In genomic region chr5:5497132-5497748, GRCh38 we compare ENCODE assay signal across 9 cellular contexts.
DNase-seq lines count a peak whose midpoint lies in the region; ATAC-seq, FAIRE-seq and TF ChIP-seq lines count a peak whose summit lies in the region.
"Had no signal": no experiment of that assay in that cellular context is flagged by ENCODE, and none has a peak within 500 bp of the region (broad histone marks: within the 10 kb centered on the region; RNA-seq: fewer than 3 reads in every experiment).

No MANE protein-coding gene starts in this region.

- POLR2A ChIA-PET in H1 (lab: Charles Lee; ENCODE audit: partially characterized antibody): interaction anchor here (1.8 kb wide), 1 partner anchor 9 kb away, joined by 3 read pairs; no protein-coding TSS in a partner anchor

- TF ChIP-seq POLR2A in H1 (IDR thresholded peaks at IDR 0.05; ENCODE audit: control extremely low read depth in 1 of 2, low read depth in 2 of 2, low read length in 2 of 2): no peak

- H2BK5ac ChIP-seq in H1 (ENCODE audit: low read depth, low read length): 0 out of 2 replicates have a peak overlapping the region, but pooled peaks have one; percentile 26

- no peak overlapping the region for H2BK15ac ChIP-seq in H1 (ENCODE audit: low read length)

- H3K9ac ChIP-seq in H1 (replicated peaks in 1 of 4; ENCODE audit: extremely low read depth in 1 of 4, low read depth in 3 of 4, low read length in 3 of 4): no peak overlapping the region

- no peaks in the 10 kb centered on the region for H3K36me3 Mint-ChIP-seq in Calu3 (ENCODE audit: insufficient read depth, unreplicated experiment)
- no peaks in the 10 kb centered on the region for H3K36me3 Mint-ChIP-seq in memory B cell

- H2BK120ac ChIP-seq in H1 (replicated peaks; ENCODE audit: low read depth, low read length): no peak overlapping the region

- H3K56ac ChIP-seq in H1 (replicated peaks; ENCODE audit: insufficient read length, low read depth, low read length): no peak overlapping the region

- H3K14ac ChIP-seq in H1 (ENCODE audit: insufficient read length): no peak overlapping the region

- TF ChIP-seq CTCF in Calu3 (IDR thresholded peaks at IDR 0.05; ENCODE audit: unreplicated experiment) (peak; percentile 48), H1 (IDR thresholded peaks at IDR 0.05; ENCODE audit: control extremely low read depth in 1 of 3, insufficient read depth in 1 of 3, low read depth in 1 of 3, low read length in 3 of 3) (peak; percentile 75 to 85 (median 81))

- 43% methylated on average over 12 of the region's 12 CpGs; no CpG with 5 or more reads in 1 of the 2 experiments for WGBS in H1 (ENCODE audit: extremely low coverage in 1 of 2, insufficient coverage in 1 of 2, insufficient read length in 1 of 2, insufficient replicate concordance in 2 of 2, low coverage in 1 of 2, low lambda C conversion rate in 2 of 2, missing lambda C conversion rate in 1 of 2), 2 experiments

- H3K4me3 ChIP-seq in MG63 (no peak overlapping the region), H1 (ENCODE audit: extremely low read depth in 1 of 4, insufficient read depth in 2 of 4, low read depth in 3 of 4, low read length in 4 of 4) (no peak overlapping the region)

- no peak overlapping the region for H2AFZ ChIP-seq in H1 (ENCODE audit: low read length)

- no peak overlapping the region for H3K23ac ChIP-seq in H1 (ENCODE audit: insufficient read length)

- H2BK20ac ChIP-seq in H1 (ENCODE audit: low read length): no peak overlapping the region

- peaks cover 0 to 10% (median 2%) of the 10 kb centered on the region in 4 experiments; a peak in 5 of 7 replicates for H3K4me1 ChIP-seq in H1 (replicated peaks in 1 of 4; ENCODE audit: control insufficient read depth in 3 of 4, insufficient read depth in 4 of 4, low read length in 3 of 4)

- H3K9me3 Mint-ChIP-seq in Calu3 (ENCODE audit: low read depth, unreplicated experiment) (no peaks in the 10 kb centered on the region), memory B cell (no peaks in the 10 kb centered on the region)
- H3K9me3 Mint-ChIP-seq: T-helper 1 cell treated with Interleukin-12 subunit alpha and Interleukin-12 subunit beta and Interleukin-4 antibody, amounts not matched to agents 30 μg/mL and 1 μg/mL, for 36 hours had no signal

- H3K18ac ChIP-seq in H1 (ENCODE audit: extremely low read depth, low read length): no peak overlapping the region; the same call in 1 of the 2 replicates

- H3K36me3 ChIP-seq in MG63: no peaks in the 10 kb centered on the region
- no peaks in the 10 kb centered on the region for H3K36me3 ChIP-seq in H1 (ENCODE audit: control insufficient read depth in 2 of 4, insufficient read depth in 4 of 4, low read length in 3 of 4)

- H3K4ac ChIP-seq in H1 (replicated peaks; ENCODE audit: insufficient read length, low read depth, low read length): no peak overlapping the region

- H3K27me3 ChIP-seq in MG63: peaks cover 6% of the 10 kb centered on the region
- peaks cover 0 to 9% (median 6%) of the 10 kb centered on the region in 4 experiments; a peak in 3 of 7 replicates for H3K27me3 ChIP-seq in H1 (replicated peaks in 1 of 4; ENCODE audit: control insufficient read depth in 3 of 4, extremely low read depth in 1 of 4, insufficient read depth in 3 of 4, low read length in 3 of 4)

- CTCF ChIA-PET in Calu3 (lab: Charles Lee) (interaction anchor here (0.6 to 0.9 kb wide), 2 partner anchors 8 to 1014 kb away, joined by 3 read pairs; no protein-coding TSS in a partner anchor), H1 (lab: Charles Lee; ENCODE audit: partially characterized antibody) (interaction anchor here (0.6 to 2.5 kb wide), 33 partner anchors 10 to 1076 kb away, joined by 3 to 42 read pairs (median 3); no protein-coding TSS in a partner anchor)

- H2AK5ac ChIP-seq in H1 (ENCODE audit: low read depth, low read length): no peak overlapping the region

- peak; percentile 74 for FAIRE-seq in H1 (lab: Jason Lieb, UNC)

- peaks cover 3% of the 10 kb centered on the region; the same call in 1 of the 2 replicates for H3K23me2 ChIP-seq in H1 (ENCODE audit: low read depth, low read length)

- no peak overlapping the region for H4K8ac ChIP-seq in H1 (ENCODE audit: extremely low read depth, insufficient read depth, low read length)

- no peak overlapping the region for H4K91ac ChIP-seq in H1 (replicated peaks; ENCODE audit: insufficient read length, low read length)

- H2BK12ac ChIP-seq in H1 (ENCODE audit: low read depth, low read length): no peak overlapping the region

- no peaks in the 10 kb centered on the region for H3K79me1 ChIP-seq in H1 (ENCODE audit: low read depth, low read length)

- H3K4me1 Mint-ChIP-seq in Calu3 (ENCODE audit: low read depth, unreplicated experiment): peaks cover 6% of the 10 kb centered on the region
- peaks cover 6% of the 10 kb centered on the region for H3K4me1 Mint-ChIP-seq in memory B cell

- peaks cover 25% of the 10 kb centered on the region for H3K27me3 Mint-ChIP-seq in Calu3 (ENCODE audit: unreplicated experiment)
- no peaks in the 10 kb centered on the region for H3K27me3 Mint-ChIP-seq in memory B cell

- no peak overlapping the region for H4K5ac ChIP-seq in H1 (ENCODE audit: insufficient read length, low read depth, low read length)

- H3K9me3 ChIP-seq in MG63 (no peaks in the 10 kb centered on the region), H1 (ENCODE audit: insufficient read depth in 2 of 2, low read depth in 1 of 2, low read length in 1 of 2) (no peaks in the 10 kb centered on the region)

- intact Hi-C loops in Calu3 (cut with micrococcal nuclease; ENCODE audit: unreplicated experiment): loop anchor here (10.0 kb wide), 2 partner anchors 388 to 1248 kb away; no protein-coding TSS in a partner anchor

- BruUV-seq in Calu3 (replicated peaks; lab: Mats Ljungman, UMichigan): no TSS peak

- H3K27ac Mint-ChIP-seq in Calu3 (ENCODE audit: unreplicated experiment) (no peak overlapping the region), memory B cell (no peak overlapping the region)
- H3K27ac Mint-ChIP-seq: T-helper 1 cell treated with Interleukin-12 subunit alpha and Interleukin-12 subunit beta and Interleukin-4 antibody, amounts not matched to agents 30 μg/mL and 1 μg/mL, for 36 hours had no signal

- DNase-seq in Calu3 (peak; percentile 42), MG63 (peak; percentile 51), RPMI8226 (peak; percentile 71), H1 (ENCODE audit: low read depth in 1 of 2, low spot score in 2 of 2) (no peak), memory B cell (ENCODE audit: low spot score in 2 of 2) (peak in 1 of 2 donors; percentile 20), OCI-M2 (lab: John Stamatoyannopoulos, UW; ENCODE audit: unreplicated experiment) (no peak)

- no peaks in the 10 kb centered on the region for H3K79me2 ChIP-seq in H1 (ENCODE audit: control insufficient read depth in 1 of 2, insufficient read depth in 2 of 2, low read length in 2 of 2)

- no peak for TF ChIP-seq EP300 in H1 (IDR thresholded peaks at IDR 0.05; ENCODE audit: borderline replicate concordance in 1 of 2, low read depth in 2 of 2, low read length in 2 of 2)

- H3K4me3 Mint-ChIP-seq in Calu3 (ENCODE audit: low read depth, unreplicated experiment) (no peak overlapping the region), memory B cell (no peak overlapping the region)
- H3K4me3 Mint-ChIP-seq: T-helper 1 cell treated with Interleukin-12 subunit alpha and Interleukin-12 subunit beta and Interleukin-4 antibody, amounts not matched to agents 30 μg/mL and 1 μg/mL, for 36 hours had no signal

- no peak overlapping the region for H3K27ac ChIP-seq in H1 (ENCODE audit: low read depth, low read length)

- H3K4me2 ChIP-seq in H1 (ENCODE audit: insufficient read depth in 1 of 2, low read depth in 2 of 2, low read length in 2 of 2): no peak overlapping the region

- ATAC-seq in GM19395 (IDR thresholded peaks at IDR 0.05; ENCODE audit: unreplicated experiment) (peak; percentile 52), memory B cell (ENCODE audit: low read depth) (peak; percentile 44), HG02763 (IDR thresholded peaks at IDR 0.05; ENCODE audit: unreplicated experiment) (no peak)

- no peaks in the 10 kb centered on the region for H4K20me1 ChIP-seq in H1 (replicated peaks in 1 of 2; ENCODE audit: control insufficient read depth in 1 of 2, insufficient read depth in 2 of 2, low read length in 2 of 2)

- TF ChIP-seq RAD21 in H1 (IDR thresholded peaks at IDR 0.05 in 1 of 2, conservative IDR thresholded peaks at IDR 0.05 in 1 of 2; ENCODE audit: low read depth in 2 of 2, low read length in 2 of 2): peak; percentile 92 to 95

TF ChIP-seq in H1, 55 proteins besides CTCF, POLR2A, EP300 and RAD21 (continues in another document):
- TF ChIP-seq MAX (IDR thresholded peaks at IDR 0.05) (peak; percentile 47), TBP (IDR thresholded peaks at IDR 0.05; ENCODE audit: low read depth, low read length) (no peak), BCL11A (IDR thresholded peaks at IDR 0.05; ENCODE audit: low read depth in 2 of 2, low read length in 2 of 2) (no peak), NANOG (IDR thresholded peaks at IDR 0.05; ENCODE audit: insufficient read depth, low read depth, low read length, poor library complexity, severe bottlenecking) (no peak), ATF3 (IDR thresholded peaks at IDR 0.05; ENCODE audit: insufficient read depth, low read depth, low read length) (peak; percentile 46; the same call in 1 of the 2 replicates), JUND (IDR thresholded peaks at IDR 0.05; ENCODE audit: low read length) (no peak), SIN3A (conservative IDR thresholded peaks at IDR 0.05 in 1 of 2, IDR thresholded peaks at IDR 0.05 in 1 of 2; ENCODE audit: low read depth in 1 of 2, low read length in 2 of 2) (no peak), BACH1 (IDR thresholded peaks at IDR 0.05; ENCODE audit: low read length) (no peak), PHF8 (conservative IDR thresholded peaks at IDR 0.05; ENCODE audit: low read depth, low read length) (no peak), EGR1 (IDR thresholded peaks at IDR 0.05; ENCODE audit: borderline replicate concordance, low read depth, low read length) (no peak), RXRA (IDR thresholded peaks at IDR 0.05; ENCODE audit: insufficient read depth, low read depth, low read length) (no peak), RBBP5 (IDR thresholded peaks at IDR 0.05; ENCODE audit: borderline replicate concordance, low read depth, low read length) (no peak), ASH2L (IDR thresholded peaks at IDR 0.05; ENCODE audit: low read length) (no peak)

Comparison
In these comparisons a context has a peak if more than half of its experiments do, and no peak if none do; other contexts are left out.
1. DNase-seq: peak in Calu3 (single experiment), MG63 (single experiment) and RPMI8226 (single experiment); none in H1 (0 of 2) and OCI-M2 (single experiment).